8 cellular contexts compared by ENCODE assay signal in the genomic region with DNA sequence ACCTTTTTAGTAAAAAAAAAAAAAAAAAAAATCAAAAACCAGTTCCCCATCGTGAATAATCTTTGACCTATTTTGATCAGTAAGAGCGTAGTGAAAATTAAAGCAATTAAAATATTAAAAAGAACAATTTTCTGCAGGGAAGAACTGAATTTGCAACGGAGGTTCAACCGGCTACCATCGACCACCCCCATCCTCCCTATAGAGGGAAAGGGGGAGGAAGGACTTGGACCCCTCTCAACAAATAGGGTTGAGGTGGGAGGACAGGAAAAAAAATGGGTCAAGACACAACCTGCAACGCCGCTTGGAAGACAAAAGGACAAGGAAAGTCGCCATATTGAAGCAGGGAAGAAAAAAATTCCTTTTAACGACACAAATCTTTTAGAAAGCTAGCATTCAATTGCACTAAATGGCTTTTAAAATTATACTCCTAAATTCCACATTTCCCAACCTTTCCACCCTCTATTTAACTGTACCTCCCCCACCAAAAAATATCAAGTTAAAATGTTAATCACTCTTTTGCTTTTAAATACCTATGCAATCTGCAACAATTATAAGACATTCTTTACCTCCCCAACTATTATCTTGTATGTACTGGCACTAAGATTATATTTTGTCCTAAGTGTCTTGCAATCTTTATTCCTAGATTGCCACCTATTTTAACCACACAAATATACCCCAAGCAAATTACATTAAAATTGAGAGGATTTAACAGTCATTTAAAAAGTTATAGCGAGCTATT. TPM values are rescaled to one million over a fixed set of nuclear protein-coding genes. Genes with fewer than 3 reads are reported as not detected.
DNase-seq lines count a peak whose midpoint lies in the region; ATAC-seq and TF ChIP-seq lines count a peak whose summit lies in the region.

No MANE protein-coding gene starts in this region.

- DNase-seq in Caco-2 (peak; percentile 57 to 66), amniotic epithelial cell (ENCODE audit: low read depth) (peak; percentile 89), right cardiac atrium (peak in 1 of 3 donors; percentile 30), prostate gland (ENCODE audit: low spot score) (peak; percentile 50), HuH-7.5 (ENCODE audit: low spot score) (no peak), HuH-7 (ENCODE audit: low spot score) (no peak)

- H3K4me1 ChIP-seq in Caco-2 (no peaks in the 10 kb centered on the region), HUES64 (ENCODE audit: insufficient read depth, low read length) (peaks cover 21% of the 10 kb centered on the region), OCI-LY3 (ENCODE audit: low read length) (peaks cover 27% of the 10 kb centered on the region), right cardiac atrium (ENCODE audit: control insufficient read depth, insufficient read depth, low read length) (peaks cover 6% of the 10 kb centered on the region), prostate gland (replicated peaks) (peaks cover 5% of the 10 kb centered on the region)

- no peaks in the 10 kb centered on the region for H3K27me3 ChIP-seq in Caco-2 (replicated peaks; ENCODE audit: control insufficient read depth, insufficient read depth, low read length)
- no peaks in the 10 kb centered on the region for H3K27me3 ChIP-seq in HUES64 (ENCODE audit: insufficient read depth, low read length)
- no peaks in the 10 kb centered on the region for H3K27me3 ChIP-seq in OCI-LY3 (ENCODE audit: low read depth, low read length)
- no peaks in the 10 kb centered on the region for H3K27me3 ChIP-seq in right cardiac atrium (ENCODE audit: control insufficient read depth, insufficient read depth)
- no peaks in the 10 kb centered on the region for H3K27me3 ChIP-seq in prostate gland (replicated peaks; ENCODE audit: insufficient read depth)

- H3K27ac Mint-ChIP-seq in Caco-2 (ENCODE audit: unreplicated experiment): peak overlapping the region; percentile 96

- H3K4me3 ChIP-seq in Caco-2 (ENCODE audit: low read depth, low read length) (peak overlapping the region; percentile 77), HUES64 (ENCODE audit: low read length) (peak overlapping the region; percentile 94), OCI-LY3 (ENCODE audit: low read length) (peak overlapping the region; percentile 92), right cardiac atrium (ENCODE audit: low read length) (peak overlapping the region; percentile 99), prostate gland (peak overlapping the region; percentile 54 to 89)

- peak overlapping the region; percentile 94 for H3K27ac ChIP-seq in HUES64 (ENCODE audit: low read depth, low read length)
- H3K27ac ChIP-seq in OCI-LY3 (ENCODE audit: low read length): peak overlapping the region; percentile 87
- H3K27ac ChIP-seq in right cardiac atrium (ENCODE audit: low read length): peak overlapping the region; percentile 100
- peak overlapping the region; percentile 95 to 99 for H3K27ac ChIP-seq in prostate gland

- under 1% methylated on average over 5 of the region's 10 CpGs for WGBS in HUES64
- WGBS in right cardiac atrium: under 1% methylated on average over 10 of the region's 10 CpGs
- WGBS in prostate gland: 0% methylated on average over 10 of the region's 10 CpGs

- POLR2A ChIA-PET in Caco-2 (lab: Charles Lee): interaction anchor here (0.6 to 2.0 kb wide), 17 partner anchors 9 to 466 kb away, joined by 3 to 22 read pairs (median 5); a partner anchor contains a TSS

- intact Hi-C loops in Caco-2 (cut with micrococcal nuclease; ENCODE audit: unreplicated experiment): no loop called here
- intact Hi-C loops in right cardiac atrium (cut with DNase I): no loop called here
- intact Hi-C loops in prostate gland (cut with DNase I): loop anchor here (5.0 kb wide), 1 partner anchor 72 kb away; a partner anchor contains a TSS

- no peaks in the 10 kb centered on the region for H3K9me3 Mint-ChIP-seq in Caco-2 (ENCODE audit: unreplicated experiment)

- H3K9me3 ChIP-seq in Caco-2: no peaks in the 10 kb centered on the region
- no peaks in the 10 kb centered on the region for H3K9me3 ChIP-seq in HUES64 (ENCODE audit: insufficient read depth, low read depth, low read length)
- no peaks in the 10 kb centered on the region for H3K9me3 ChIP-seq in OCI-LY3 (ENCODE audit: insufficient read depth, low read length)
- no peaks in the 10 kb centered on the region for H3K9me3 ChIP-seq in right cardiac atrium (ENCODE audit: control insufficient read depth, low read length)
- H3K9me3 ChIP-seq in prostate gland: no peaks in the 10 kb centered on the region

- peaks cover 76% of the 10 kb centered on the region for H3K36me3 Mint-ChIP-seq in Caco-2 (ENCODE audit: insufficient read depth, unreplicated experiment)

- BruUV-seq in Caco-2 (replicated peaks; lab: Mats Ljungman, UMichigan): TSS peak; percentile 26

- H2AFZ ChIP-seq in OCI-LY3 (ENCODE audit: low read depth, low read length): no peak overlapping the region

- peak overlapping the region; percentile 99 for H3K4me2 ChIP-seq in OCI-LY3 (ENCODE audit: low read length)

- H3K79me2 ChIP-seq in OCI-LY3 (ENCODE audit: low read length): peaks cover 81% of the 10 kb centered on the region

- peak in 1 of 2 donors; percentile 5 for ATAC-seq in right cardiac atrium

- no peak for TF ChIP-seq CTCF in Caco-2 (IDR thresholded peaks at IDR 0.05; ENCODE audit: insufficient read depth in 1 of 2, low read depth in 1 of 2, low read length in 1 of 2, severe bottlenecking in 1 of 2, unreplicated experiment in 1 of 2)
- no peak for TF ChIP-seq CTCF in OCI-LY3 (IDR thresholded peaks at IDR 0.05; ENCODE audit: low read depth, low read length)
- TF ChIP-seq CTCF in prostate gland (IDR thresholded peaks at IDR 0.05): no peak

- TF ChIP-seq POLR2A in prostate gland (IDR thresholded peaks at IDR 0.05): no peak

- CTCF ChIA-PET in Caco-2 (lab: Charles Lee): interaction anchor here (0.7 to 1.0 kb wide), 4 partner anchors 19 to 327 kb away, joined by 3 to 8 read pairs (median 6); no protein-coding TSS in a partner anchor

- H4K20me1 ChIP-seq in OCI-LY3 (ENCODE audit: insufficient read depth, low read length): peaks cover 20% of the 10 kb centered on the region

- peaks cover 22% of the 10 kb centered on the region for H3K4me1 Mint-ChIP-seq in Caco-2 (ENCODE audit: low read depth, unreplicated experiment)

- peak overlapping the region; percentile 78 for H3K4me3 Mint-ChIP-seq in Caco-2 (ENCODE audit: unreplicated experiment)

- H3K36me3 ChIP-seq in Caco-2 (ENCODE audit: control insufficient read depth, insufficient read depth, low read length) (peaks cover 2% of the 10 kb centered on the region; the same call in 1 of the 2 replicates), HUES64 (ENCODE audit: insufficient read depth, low read length) (peaks cover 50% of the 10 kb centered on the region), OCI-LY3 (replicated peaks; ENCODE audit: low read depth, low read length) (peaks cover 56% of the 10 kb centered on the region), prostate gland (peaks cover 8 to 12% of the 10 kb centered on the region in 2 donors)

- H3K9ac ChIP-seq in HUES64 (ENCODE audit: low read depth, low read length) (peak overlapping the region; percentile 100), OCI-LY3 (ENCODE audit: low read length) (peak overlapping the region; percentile 100)

- H3K27me3 Mint-ChIP-seq in Caco-2 (ENCODE audit: insufficient read depth, unreplicated experiment): peaks cover 6% of the 10 kb centered on the region

RNA-seq across cellular contexts. Expression of a gene that starts 1.7 kb away (rescaled TPM):
- total RNA-seq in Caco-2 (2022) (91.3 and 95.4 TPM in 2 replicates), right cardiac atrium (10 to 100 TPM; 36.5 to 46.6 (median 43.4) TPM), prostate gland (10 to 100 TPM; 40.0 to 51.0 TPM)
- 28.6 TPM for polyA plus RNA-seq in HUES64 (2013, experiment 1 of 2)
- 32.6 TPM for polyA plus RNA-seq in HUES64 (2013, experiment 2 of 2)
- 16.0 TPM for polyA plus RNA-seq in right cardiac atrium

RNA-seq across cellular contexts. Expression of a gene that starts 2.3 kb away (rescaled TPM):
- total RNA-seq in Caco-2 (2022) (60.0 and 62.6 TPM in 2 replicates), right cardiac atrium (10 to 100 TPM; 60.2 to 77.5 (median 72.0) TPM), prostate gland (10 to 100 TPM; 63.6 to 69.2 TPM)
- 51.8 TPM for polyA plus RNA-seq in HUES64 (2013, experiment 1 of 2)
- 53.8 TPM for polyA plus RNA-seq in HUES64 (2013, experiment 2 of 2)
- 97.6 TPM for polyA plus RNA-seq in right cardiac atrium

RNA-seq across cellular contexts. Expression of a gene that starts 11.3 kb away (rescaled TPM):
- total RNA-seq in Caco-2 (2022) (17.9 and 19.7 TPM in 2 replicates), right cardiac atrium (1 to 10 TPM; 2.6 to 3.5 (median 3.2) TPM), prostate gland (10 to 100 TPM in 1 of 2 donors, 1 to 10 TPM in 1; 8.7 to 11.0 TPM)
- 18.8 TPM for polyA plus RNA-seq in HUES64 (2013, experiment 1 of 2)
- 22.7 TPM for polyA plus RNA-seq in HUES64 (2013, experiment 2 of 2)
- polyA plus RNA-seq in right cardiac atrium: 2.8 TPM

RNA-seq across cellular contexts. Expression of a gene that starts 31.5 kb away (rescaled TPM):
- total RNA-seq in Caco-2 (2022) (25.4 and 25.7 TPM in 2 replicates), right cardiac atrium (10 to 100 TPM; 37.9 to 53.0 (median 45.5) TPM), prostate gland (10 to 100 TPM; 12.8 to 18.5 TPM)
- 12.3 TPM for polyA plus RNA-seq in HUES64 (2013, experiment 1 of 2)
- polyA plus RNA-seq in HUES64 (2013, experiment 2 of 2): 13.1 TPM
- polyA plus RNA-seq in right cardiac atrium: 46.3 TPM

RNA-seq across cellular contexts. Expression of a gene that starts 44.1 kb away (rescaled TPM):
- total RNA-seq in Caco-2 (2022): 93.7 and 95.6 TPM in 2 replicates
- polyA plus RNA-seq in HUES64 (2013, experiment 1 of 2): 93.5 TPM
- polyA plus RNA-seq in HUES64 (2013, experiment 2 of 2): 89.3 TPM
- 10 to 100 TPM; 36.7 to 40.7 (median 39.2) TPM for total RNA-seq in right cardiac atrium
- 26.8 TPM for polyA plus RNA-seq in right cardiac atrium
- 10 to 100 TPM; 42.3 to 49.2 TPM for total RNA-seq in prostate gland

Comparison
In these comparisons a context has a peak if more than half of its experiments do, and no peak if none do; other contexts are left out.
1. DNase-seq: peak in Caco-2 (2 of 2), amniotic epithelial cell (single experiment) and prostate gland (single experiment); none in HuH-7.5 (single experiment) and HuH-7 (single experiment).
2. Peak in every context shown above with its lines, with median percentiles within 50 percentile points of each other: H3K4me3 ChIP-seq and H3K27ac ChIP-seq.